In genomic region chr14:68167717-68168087, GRCh38 we compare ENCODE assay signal across 21 cellular contexts.
"Had no signal": no experiment of that assay in that cellular context is flagged by ENCODE, and none has a peak within 500 bp of the region (broad histone marks: within the 10 kb centered on the region; RNA-seq: fewer than 3 reads in every experiment).

No MANE protein-coding gene starts in this region.

- H3K36me3 ChIP-seq: lower lobe of right lung, spleen had no signal

- H3K9me3 Mint-ChIP-seq: activated CD8-positive, alpha-beta T cell treated with anti-CD3 and anti-CD28 coated beads for 36 hours; activated naive CD4-positive, alpha-beta T cell treated with anti-CD3 and anti-CD28 coated beads for 36 hours; activated naive CD8-positive, alpha-beta T cell treated with anti-CD3 and anti-CD28 coated beads, Interleukin-2, amount 50 U/mL, for 24 hours; activated T-helper 17 cell treated with anti-CD3 and anti-CD28 coated beads, Interleukin-2, amount 50 U/mL, for 72 hours; brain; neural crest cell; stimulated activated memory B cell treated with anti-CD40 and anti-IgM and Interleukin-4, amounts not matched to agents 10 μg/mL and 1 μg/mL and 100 μg/mL, for 72 hours had no signal

- H3K27ac Mint-ChIP-seq: activated CD4-positive, alpha-beta T cell treated with anti-CD3 and anti-CD28 coated beads, Interleukin-2, amount 10 ng/mL, durations not matched to agents 24 days and 14 days; activated CD8-positive, alpha-beta T cell treated with anti-CD3 and anti-CD28 coated beads for 36 hours; activated naive CD4-positive, alpha-beta T cell treated with anti-CD3 and anti-CD28 coated beads for 36 hours; activated naive CD8-positive, alpha-beta T cell treated with anti-CD3 and anti-CD28 coated beads, Interleukin-2, amount 50 U/mL, for 24 hours; activated T-helper 17 cell treated with anti-CD3 and anti-CD28 coated beads, Interleukin-2, amount 50 U/mL, for 72 hours; stimulated activated memory B cell treated with anti-CD40 and anti-IgM and Interleukin-4, amounts not matched to agents 10 μg/mL and 1 μg/mL and 100 μg/mL, for 72 hours had no signal

- H3K27ac ChIP-seq: lower lobe of right lung, spleen had no signal

- H3K27me3 ChIP-seq: spleen had no signal

- DNase-seq: activated CD4-positive, alpha-beta T cell treated with anti-CD3 and anti-CD28 coated beads, Interleukin-2, amount 10 ng/mL, durations not matched to agents 24 days and 14 days; activated CD4-positive, CD25-positive, alpha-beta regulatory T cell; activated CD8-positive, alpha-beta T cell treated with anti-CD3 and anti-CD28 coated beads for 36 hours; activated naive CD4-positive, alpha-beta T cell treated with anti-CD3 and anti-CD28 coated beads for 36 hours; activated naive CD8-positive, alpha-beta T cell treated with anti-CD3 and anti-CD28 coated beads, Interleukin-2, amount 50 U/mL, for 24 hours; activated T-cell treated with anti-CD3 and anti-CD28 coated beads, Interleukin-2, amount 50 U/mL, for 1 hour; anterior cingulate cortex; caudate nucleus; foreskin melanocyte; glutamatergic neuron; hypothalamus; islet precursor cell; lower lobe of right lung; spleen; stimulated activated CD4-positive, alpha-beta T cell treated with anti-CD3 and anti-CD28 coated beads, Interleukin-4, amount 100 ng/mL, for 4 hours; T1000 had no signal

- H3K9me3 ChIP-seq: lower lobe of right lung, spleen had no signal

- H3K36me3 Mint-ChIP-seq: brain had no signal

- ATAC-seq: activated CD8-positive, alpha-beta T cell treated with anti-CD3 and anti-CD28 coated beads for 36 hours; activated naive CD8-positive, alpha-beta T cell treated with anti-CD3 and anti-CD28 coated beads, Interleukin-2, amount 50 U/mL, for 24 hours; activated T-helper 17 cell treated with anti-CD3 and anti-CD28 coated beads, Interleukin-2, amount 50 U/mL, for 72 hours; lower lobe of right lung; sciatic nerve; stimulated activated memory B cell treated with anti-CD40 and anti-IgM and Interleukin-4, amounts not matched to agents 10 μg/mL and 1 μg/mL and 100 μg/mL, for 72 hours had no signal

- H3K4me3 ChIP-seq: lower lobe of right lung, spleen had no signal

- H3K4me1 Mint-ChIP-seq: activated CD4-positive, alpha-beta T cell treated with anti-CD3 and anti-CD28 coated beads, Interleukin-2, amount 10 ng/mL, durations not matched to agents 24 days and 14 days; activated naive CD8-positive, alpha-beta T cell treated with anti-CD3 and anti-CD28 coated beads, Interleukin-2, amount 50 U/mL, for 24 hours; activated T-helper 17 cell treated with anti-CD3 and anti-CD28 coated beads, Interleukin-2, amount 50 U/mL, for 72 hours; neural crest cell; stimulated activated memory B cell treated with anti-CD40 and anti-IgM and Interleukin-4, amounts not matched to agents 10 μg/mL and 1 μg/mL and 100 μg/mL, for 72 hours had no signal

- H3K4me3 Mint-ChIP-seq: activated CD4-positive, alpha-beta T cell treated with anti-CD3 and anti-CD28 coated beads, Interleukin-2, amount 10 ng/mL, durations not matched to agents 24 days and 14 days; activated CD8-positive, alpha-beta T cell treated with anti-CD3 and anti-CD28 coated beads for 36 hours; activated naive CD4-positive, alpha-beta T cell treated with anti-CD3 and anti-CD28 coated beads for 36 hours; activated naive CD8-positive, alpha-beta T cell treated with anti-CD3 and anti-CD28 coated beads, Interleukin-2, amount 50 U/mL, for 24 hours; activated T-helper 17 cell treated with anti-CD3 and anti-CD28 coated beads, Interleukin-2, amount 50 U/mL, for 72 hours; brain; neural crest cell; stimulated activated memory B cell treated with anti-CD40 and anti-IgM and Interleukin-4, amounts not matched to agents 10 μg/mL and 1 μg/mL and 100 μg/mL, for 72 hours had no signal

- H3K27me3 Mint-ChIP-seq: activated CD4-positive, alpha-beta T cell treated with anti-CD3 and anti-CD28 coated beads, Interleukin-2, amount 10 ng/mL, durations not matched to agents 24 days and 14 days; activated CD8-positive, alpha-beta T cell treated with anti-CD3 and anti-CD28 coated beads for 36 hours; activated naive CD8-positive, alpha-beta T cell treated with anti-CD3 and anti-CD28 coated beads, Interleukin-2, amount 50 U/mL, for 24 hours; activated T-helper 17 cell treated with anti-CD3 and anti-CD28 coated beads, Interleukin-2, amount 50 U/mL, for 72 hours; stimulated activated memory B cell treated with anti-CD40 and anti-IgM and Interleukin-4, amounts not matched to agents 10 μg/mL and 1 μg/mL and 100 μg/mL, for 72 hours had no signal
